Comparison of ENCODE assay signal across 8 cellular contexts in the genomic region with DNA sequence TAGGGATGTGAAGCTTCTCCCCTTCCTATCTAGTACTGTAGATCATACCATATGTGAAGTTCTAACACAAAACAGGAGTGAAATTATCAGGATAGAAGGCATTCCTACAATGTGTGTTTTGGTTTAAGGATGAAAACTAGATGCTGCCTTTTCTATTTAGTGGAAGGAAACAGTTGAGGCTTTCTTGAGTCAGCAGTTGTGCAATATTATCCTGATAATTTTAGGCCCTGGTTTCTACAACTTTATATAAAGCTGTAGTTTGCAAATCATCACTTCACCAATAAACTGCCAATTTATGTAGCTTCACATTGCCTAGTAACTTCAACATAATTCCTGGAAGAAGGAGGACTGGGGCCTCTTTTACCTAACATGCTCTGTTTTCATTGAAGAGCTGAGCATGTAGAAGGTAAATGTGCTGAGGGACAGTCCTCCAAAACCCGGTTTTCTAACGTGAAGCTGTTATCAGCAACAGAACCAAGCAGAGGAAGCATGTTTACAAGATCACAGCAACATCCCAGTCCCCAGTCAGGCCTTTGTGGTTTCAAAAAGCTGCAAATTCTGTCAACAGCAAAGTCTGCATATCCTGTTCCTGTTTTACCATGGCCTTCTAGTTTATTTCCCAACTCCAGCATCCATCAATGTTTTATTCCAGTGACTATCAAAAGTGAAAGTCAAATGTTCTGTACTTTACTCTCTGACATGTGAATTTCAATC.
A peak's percentile ranks its signal among the peaks of the same experiment; 100 is the strongest.
DNase-seq lines count a peak whose midpoint lies in the region; ATAC-seq and TF ChIP-seq lines count a peak whose summit lies in the region.

No MANE protein-coding gene starts in this region.

- H3K4me1 ChIP-seq in trophoblast cell (ENCODE audit: control insufficient read depth in 1 of 2, insufficient read depth in 2 of 2, low read length in 2 of 2) (no peaks in the 10 kb centered on the region), suprapubic skin (no peaks in the 10 kb centered on the region)
- H3K4me1 ChIP-seq in CD8-positive, alpha-beta memory T cell (ENCODE audit: insufficient read depth, low read length): no peaks in the 10 kb centered on the region

- H2AFZ ChIP-seq in trophoblast cell (ENCODE audit: insufficient read depth, low read length, poor library complexity): peak overlapping the region; percentile 41

- WGBS in trophoblast cell (ENCODE audit: extremely low coverage, insufficient coverage, insufficient read length): no CpG with 5 or more reads among the region's 2 CpGs
- 45% methylated on average over 2 of the region's 2 CpGs for WGBS in suprapubic skin

- no peak overlapping the region for H4K12ac ChIP-seq in trophoblast cell (ENCODE audit: low read depth, low read length)

- no peaks in the 10 kb centered on the region for H3K36me3 ChIP-seq in trophoblast cell (ENCODE audit: control insufficient read depth in 1 of 2, insufficient read depth in 2 of 2, low read length in 2 of 2)
- no peaks in the 10 kb centered on the region for H3K36me3 ChIP-seq in CD8-positive, alpha-beta memory T cell (ENCODE audit: insufficient read depth, low read length)
- no peaks in the 10 kb centered on the region for H3K36me3 ChIP-seq in suprapubic skin

- ATAC-seq in GM19452 (IDR thresholded peaks at IDR 0.05; ENCODE audit: unreplicated experiment) (peak; percentile 63), HG03565 (IDR thresholded peaks at IDR 0.05; ENCODE audit: unreplicated experiment) (peak; percentile 37)

- no peak overlapping the region for H3K4me3 Mint-ChIP-seq in activated naive CD4-positive, alpha-beta T cell treated with anti-CD3 and anti-CD28 coated beads for 36 hours
- no peak overlapping the region for H3K4me3 Mint-ChIP-seq in CD8-positive, alpha-beta memory T cell

- no peak overlapping the region for H2BK12ac ChIP-seq in trophoblast cell (ENCODE audit: low read length)

- H3K14ac ChIP-seq in trophoblast cell (ENCODE audit: low read length): no peak overlapping the region

- H4K91ac ChIP-seq in trophoblast cell (ENCODE audit: low read depth, low read length): no peak overlapping the region

- H3K9me3 ChIP-seq in trophoblast cell (ENCODE audit: insufficient read depth, low read depth, low read length) (no peaks in the 10 kb centered on the region), suprapubic skin (no peaks in the 10 kb centered on the region)
- no peaks in the 10 kb centered on the region for H3K9me3 ChIP-seq in CD8-positive, alpha-beta memory T cell (ENCODE audit: low read length)

- H3K18ac ChIP-seq in trophoblast cell (ENCODE audit: low read length): no peak overlapping the region

- H3K27me3 ChIP-seq in trophoblast cell (ENCODE audit: insufficient read depth, low read length) (no peaks in the 10 kb centered on the region), suprapubic skin (no peaks in the 10 kb centered on the region)
- no peaks in the 10 kb centered on the region for H3K27me3 ChIP-seq in CD8-positive, alpha-beta memory T cell (ENCODE audit: insufficient read depth, low read length, poor library complexity, severe bottlenecking)

- peaks cover 5% of the 10 kb centered on the region for H3K4me1 Mint-ChIP-seq in activated naive CD4-positive, alpha-beta T cell treated with anti-CD3 and anti-CD28 coated beads for 36 hours (ENCODE audit: low read depth)
- H3K4me1 Mint-ChIP-seq in CD8-positive, alpha-beta memory T cell: peaks cover 0 to 5% (median 0%) of the 10 kb centered on the region in 3 donors

- no peak for TF ChIP-seq EP300 in suprapubic skin (IDR thresholded peaks at IDR 0.05)

- no peak overlapping the region for H3K23ac ChIP-seq in trophoblast cell (ENCODE audit: low read length)

- no peak overlapping the region for H3K27ac ChIP-seq in trophoblast cell (ENCODE audit: low read depth, low read length)
- H3K27ac ChIP-seq in CD8-positive, alpha-beta memory T cell (ENCODE audit: low read depth, low read length): no peak overlapping the region
- H3K27ac ChIP-seq in suprapubic skin: no peak overlapping the region

- H3K36me3 Mint-ChIP-seq in activated naive CD4-positive, alpha-beta T cell treated with anti-CD3 and anti-CD28 coated beads for 36 hours (ENCODE audit: low read depth): no peaks in the 10 kb centered on the region
- no peaks in the 10 kb centered on the region for H3K36me3 Mint-ChIP-seq in CD8-positive, alpha-beta memory T cell

- no peak overlapping the region for H2BK120ac ChIP-seq in trophoblast cell (ENCODE audit: insufficient read depth, low read length, poor library complexity)

- POLR2A ChIA-PET in CD8-positive, alpha-beta memory T cell (lab: Charles Lee): no interaction called here

- H3K9me3 Mint-ChIP-seq in activated naive CD4-positive, alpha-beta T cell treated with anti-CD3 and anti-CD28 coated beads for 36 hours: no peaks in the 10 kb centered on the region
- H3K9me3 Mint-ChIP-seq in CD8-positive, alpha-beta memory T cell: peaks cover 0 to 4% (median 0%) of the 10 kb centered on the region in 5 donors

- H3K4me3 ChIP-seq in trophoblast cell (ENCODE audit: low read depth, low read length) (no peak overlapping the region), suprapubic skin (no peak overlapping the region)
- no peak overlapping the region for H3K4me3 ChIP-seq in CD8-positive, alpha-beta memory T cell (ENCODE audit: low read length)

- H3K79me1 ChIP-seq in trophoblast cell (ENCODE audit: low read length): no peaks in the 10 kb centered on the region

- no peaks in the 10 kb centered on the region for H3K27me3 Mint-ChIP-seq in activated naive CD4-positive, alpha-beta T cell treated with anti-CD3 and anti-CD28 coated beads for 36 hours (ENCODE audit: low read depth)
- H3K27me3 Mint-ChIP-seq in CD8-positive, alpha-beta memory T cell: no peaks in the 10 kb centered on the region

- TF ChIP-seq CTCF in suprapubic skin (IDR thresholded peaks at IDR 0.05): no peak

- TF ChIP-seq POLR2A in suprapubic skin (IDR thresholded peaks at IDR 0.05): no peak

- CTCF ChIA-PET in activated naive CD4-positive, alpha-beta T cell treated with anti-CD3 and anti-CD28 coated beads for 36 hours (lab: Charles Lee): no interaction called here
- CTCF ChIA-PET in CD8-positive, alpha-beta memory T cell (lab: Charles Lee): no interaction called here

- intact Hi-C loops in activated naive CD4-positive, alpha-beta T cell treated with anti-CD3 and anti-CD28 coated beads for 36 hours (cut with micrococcal nuclease): no loop called here

- DNase-seq in dermis microvascular lymphatic vessel endothelial cell (ENCODE audit: low read depth in 2 of 2): peak; percentile 28 to 49
- DNase-seq in trophoblast cell: peak in 1 of 2 donors; percentile 16
- no peak for DNase-seq in activated naive CD4-positive, alpha-beta T cell treated with anti-CD3 and anti-CD28 coated beads, Interleukin-2, amount 50 U/mL, for 16 hours
- DNase-seq in activated naive CD4-positive, alpha-beta T cell treated with anti-CD3 and anti-CD28 coated beads for 36 hours: no peak
- DNase-seq in CD8-positive, alpha-beta memory T cell: no peak
- DNase-seq in suprapubic skin (ENCODE audit: low spot score in 2 of 2): no peak

- H3K27ac Mint-ChIP-seq in activated naive CD4-positive, alpha-beta T cell treated with anti-CD3 and anti-CD28 coated beads for 36 hours: no peak overlapping the region
- peak overlapping the region in 2 of 8 donors; percentile 13 to 31 for H3K27ac Mint-ChIP-seq in CD8-positive, alpha-beta memory T cell

- H2BK5ac ChIP-seq in trophoblast cell (ENCODE audit: low read depth, low read length, poor library complexity): no peak overlapping the region

- no peak overlapping the region for H2AK5ac ChIP-seq in trophoblast cell (ENCODE audit: low read length)

- no peaks in the 10 kb centered on the region for H3K79me2 ChIP-seq in trophoblast cell (ENCODE audit: control insufficient read depth, insufficient read depth, low read length, poor library complexity)

- H3K4me2 ChIP-seq in trophoblast cell (ENCODE audit: low read length): no peak overlapping the region

- H4K8ac ChIP-seq in trophoblast cell (ENCODE audit: low read depth, low read length): no peak overlapping the region

- H3K9ac ChIP-seq in trophoblast cell (ENCODE audit: low read length): no peak overlapping the region

- H3K4ac ChIP-seq in trophoblast cell (ENCODE audit: low read depth, low read length): no peak overlapping the region

Comparison
In these comparisons a context has a peak if more than half of its experiments do, and no peak if none do; other contexts are left out.
1. DNase-seq: peak in dermis microvascular lymphatic vessel endothelial cell (2 of 2); none in activated naive CD4-positive, alpha-beta T cell treated with anti-CD3 and anti-CD28 coated beads, Interleukin-2, amount 50 U/mL, for 16 hours (single experiment), activated naive CD4-positive, alpha-beta T cell treated with anti-CD3 and anti-CD28 coated beads for 36 hours (single experiment), CD8-positive, alpha-beta memory T cell (0 of 5) and suprapubic skin (0 of 2).